In the genomic region with DNA sequence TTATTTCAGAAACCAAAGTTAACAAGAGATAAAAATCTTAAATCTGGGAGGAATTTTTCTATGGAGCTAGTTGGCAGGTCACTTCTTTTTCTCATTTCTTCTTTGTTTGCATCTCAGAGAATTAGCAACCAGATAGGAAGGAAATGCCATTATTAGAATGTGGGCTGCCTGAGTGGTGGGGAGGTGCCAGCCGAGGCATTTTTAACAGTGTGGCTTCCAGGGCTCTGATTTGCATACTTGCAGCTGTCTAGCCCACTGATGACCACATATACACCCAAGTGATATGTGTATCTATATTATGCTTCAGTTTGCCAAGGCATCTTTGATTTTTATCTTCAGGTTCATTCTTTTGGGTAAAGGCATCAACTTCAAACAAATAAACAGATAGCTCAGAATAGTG, we compare ENCODE assay signal across 16 cellular contexts.
DNase-seq lines count a peak whose midpoint lies in the region; ATAC-seq lines count a peak whose summit lies in the region.
"Had no signal": no experiment of that assay in that cellular context is flagged by ENCODE, and none has a peak within 500 bp of the region (broad histone marks: within the 10 kb centered on the region; RNA-seq: fewer than 3 reads in every experiment).

No MANE protein-coding gene starts in this region.

- H3K4me3 ChIP-seq in BLaER1 = peak overlapping the region; percentile 39; the same call in 1 of the 2 replicates
- H3K4me3 ChIP-seq: gastroesophageal sphincter, lung had no signal

- H3K27ac ChIP-seq in BLaER1 = peak overlapping the region; percentile 68
- H3K27ac ChIP-seq: gastroesophageal sphincter had no signal

- no peaks in the 10 kb centered on the region for H3K27me3 ChIP-seq in BLaER1
- H3K27me3 ChIP-seq: gastroesophageal sphincter had no signal

- peak; percentile 23 for DNase-seq in UCSD-AML1 (lab: John Stamatoyannopoulos, UW; ENCODE audit: unreplicated experiment)
- no peak for DNase-seq in HPDE6-E6E7 (ENCODE audit: extremely low spot score)
- no peak for DNase-seq in activated T-cell treated with anti-CD3 and anti-CD28 coated beads for 4 hours
- DNase-seq in SKM-1 treated with dmso at 0.1 percent for 144 hours (lab: John Stamatoyannopoulos, UW; ENCODE audit: unreplicated experiment) = no peak
- no peak for DNase-seq in activated CD4-positive, alpha-beta T cell treated with anti-CD3 and anti-CD28 coated beads, Interleukin-2, amount 50 U/mL, for 4 hours
- DNase-seq: activated CD4-positive, alpha-beta memory T cell treated with anti-CD3 and anti-CD28 coated beads, Interleukin-2, amount 10 ng/mL, durations not matched to agents 7 days and 5 days; CD8-positive, alpha-beta T cell; EL; H9; NCI-H1092 treated with DMSO at 0.1 percent for 48 hours; NCI-H2227 treated with DMSO at 0.1 percent for 48 hours had no signal

- H3K36me3 ChIP-seq in BLaER1 = no peaks in the 10 kb centered on the region
- H3K36me3 ChIP-seq: gastroesophageal sphincter had no signal

- no peak overlapping the region for H3K9ac ChIP-seq in BLaER1

- no peaks in the 10 kb centered on the region for H4K20me1 ChIP-seq in BLaER1

- H3K9me3 ChIP-seq in BLaER1 = peaks cover 19% of the 10 kb centered on the region

- ATAC-seq in GM19452 (IDR thresholded peaks at IDR 0.05; ENCODE audit: unreplicated experiment) = peak; percentile 72
- ATAC-seq in HG03139 (IDR thresholded peaks at IDR 0.05; ENCODE audit: unreplicated experiment) = peak; percentile 67
- ATAC-seq: CD8-positive, alpha-beta T cell; gastroesophageal sphincter had no signal

- H3K4me1 ChIP-seq in BLaER1 = peaks cover 43% of the 10 kb centered on the region
- H3K4me1 ChIP-seq: gastroesophageal sphincter had no signal

- peak overlapping the region; percentile 78 for H3K4me2 ChIP-seq in BLaER1
